In genomic region chr15:100661161-100661560, GRCh38 we compare ENCODE assay signal across 19 cellular contexts. TPM values are rescaled to one million over a fixed set of nuclear protein-coding genes. Genes with fewer than 3 reads are reported as not detected.
DNase-seq lines count a peak whose midpoint lies in the region; ATAC-seq and TF ChIP-seq lines count a peak whose summit lies in the region.
"Had no signal": no experiment of that assay in that cellular context is flagged by ENCODE, and none has a peak within 500 bp of the region (broad histone marks: within the 10 kb centered on the region; RNA-seq: fewer than 3 reads in every experiment).

No MANE protein-coding gene starts in this region.

- peaks cover 25% of the 10 kb centered on the region for H3K4me1 Mint-ChIP-seq in brain
- H3K4me1 Mint-ChIP-seq: CD14-positive monocyte; CD4-positive, alpha-beta memory T cell had no signal

- H2AFZ ChIP-seq in neuronal stem cell (ENCODE audit: low read length): no peak overlapping the region

- no peak overlapping the region for H3K4ac ChIP-seq in neuronal stem cell (ENCODE audit: low read length)

- H3K18ac ChIP-seq in neuronal stem cell (ENCODE audit: low read length): peak overlapping the region; percentile 46

- H3K27ac ChIP-seq in neuronal stem cell (replicated peaks; ENCODE audit: low read length): no peak overlapping the region
- H3K27ac ChIP-seq: 22Rv1, A549, BLaER1, HL-60 had no signal

- H2BK15ac ChIP-seq in neuronal stem cell (ENCODE audit: low read length): no peak overlapping the region

- no peak overlapping the region for H4K91ac ChIP-seq in neuronal stem cell (ENCODE audit: low read depth, low read length, poor library complexity)

- no peak overlapping the region for H3K14ac ChIP-seq in neuronal stem cell (ENCODE audit: low read length)

- no peak overlapping the region for H3K9ac ChIP-seq in neuronal stem cell (ENCODE audit: low read depth, low read length, poor library complexity)
- H3K9ac ChIP-seq: BLaER1 had no signal

- H3K9me3 ChIP-seq in MG63 (no peaks in the 10 kb centered on the region), neuronal stem cell (replicated peaks in 1 of 2; ENCODE audit: control insufficient read depth in 2 of 2, insufficient read depth in 1 of 2, low read depth in 1 of 2, low read length in 2 of 2) (no peaks in the 10 kb centered on the region)
- H3K9me3 ChIP-seq: A549, BLaER1 had no signal

- H4K8ac ChIP-seq in neuronal stem cell (ENCODE audit: low read depth, low read length): no peak overlapping the region

- TF ChIP-seq CTCF in brain (conservative IDR thresholded peaks at IDR 0.05) (no peak), omental fat pad (IDR thresholded peaks at IDR 0.05) (no peak)

- H3K36me3 ChIP-seq in MG63 (no peaks in the 10 kb centered on the region), neuronal stem cell (replicated peaks in 1 of 2; ENCODE audit: control insufficient read depth in 2 of 2, insufficient read depth in 2 of 2, low read length in 2 of 2) (no peaks in the 10 kb centered on the region)
- H3K36me3 ChIP-seq: BLaER1 had no signal

- H2BK120ac ChIP-seq in neuronal stem cell (ENCODE audit: low read depth, low read length): no peak overlapping the region

- H2AK5ac ChIP-seq in neuronal stem cell (ENCODE audit: low read depth, low read length): peak overlapping the region; percentile 63

- peaks cover 0 to 6% (median 0%) of the 10 kb centered on the region in 5 experiments for H3K9me3 Mint-ChIP-seq in brain
- H3K9me3 Mint-ChIP-seq: CD14-positive monocyte; CD4-positive, alpha-beta memory T cell; H9 had no signal

- no peak overlapping the region for H2BK5ac ChIP-seq in neuronal stem cell (ENCODE audit: low read length)

- no peak overlapping the region for H3K4me2 ChIP-seq in neuronal stem cell (ENCODE audit: insufficient read depth, low read length, poor library complexity, severe bottlenecking)
- H3K4me2 ChIP-seq: A549, BLaER1 had no signal

- H3K27me3 Mint-ChIP-seq in brain: peaks cover 34% of the 10 kb centered on the region

- no CpG with 5 or more reads among the region's 9 CpGs for WGBS in neuronal stem cell (ENCODE audit: extremely low coverage in 2 of 2, insufficient read length in 2 of 2, insufficient replicate concordance in 1 of 2), 2 donors

- no peak for ATAC-seq in HG03196 (IDR thresholded peaks at IDR 0.05; ENCODE audit: unreplicated experiment)
- no peak for ATAC-seq in omental fat pad (ENCODE audit: low FRiP score)
- ATAC-seq: A549, GM12878 had no signal

- no peak overlapping the region for H2BK12ac ChIP-seq in neuronal stem cell (ENCODE audit: low read length)

- no peaks in the 10 kb centered on the region for H3K79me1 ChIP-seq in neuronal stem cell (ENCODE audit: low read depth, low read length)

- peak overlapping the region in 3 of 5 experiments; percentile 14 to 58 (median 51) for H3K27ac Mint-ChIP-seq in brain
- H3K27ac Mint-ChIP-seq: CD14-positive monocyte; CD4-positive, alpha-beta memory T cell had no signal

- peak overlapping the region in 1 of 5 experiments; percentile 56 for H3K4me3 Mint-ChIP-seq in brain
- H3K4me3 Mint-ChIP-seq: CD14-positive monocyte; CD4-positive, alpha-beta memory T cell; H9 had no signal

- no peak overlapping the region for H3K4me3 ChIP-seq in MG63
- H3K4me3 ChIP-seq in neuronal stem cell (ENCODE audit: low read length in 2 of 2): no peak overlapping the region
- H3K4me3 ChIP-seq: A549, BLaER1, GM12878 had no signal

- no peak overlapping the region for H3K23ac ChIP-seq in neuronal stem cell (ENCODE audit: low read depth, low read length, poor library complexity)

- DNase-seq in NCI-H2081 (lab: John Stamatoyannopoulos, UW) (peak; percentile 3 to 52), NCI-H2081 treated with DMSO at 0.1 percent for 48 hours (lab: John Stamatoyannopoulos, UW) (no peak), MG63 (peak; percentile 62), neuronal stem cell (ENCODE audit: low spot score) (no peak), NCI-H2171 (lab: John Stamatoyannopoulos, UW) (no peak), omental fat pad (ENCODE audit: low spot score) (no peak)
- DNase-seq: AML-193; Calu3; CD4-positive, alpha-beta memory T cell; DMS79 treated with DMSO at 0.1 percent for 48 hours; H9 had no signal

- H3K36me3 Mint-ChIP-seq in brain: no peaks in the 10 kb centered on the region
- H3K36me3 Mint-ChIP-seq: CD14-positive monocyte; CD4-positive, alpha-beta memory T cell had no signal

- H3K27me3 ChIP-seq in MG63: no peaks in the 10 kb centered on the region
- H3K27me3 ChIP-seq in neuronal stem cell (ENCODE audit: control insufficient read depth in 3 of 3, insufficient read depth in 3 of 3, low read depth in 1 of 3, low read length in 3 of 3): no peaks in the 10 kb centered on the region
- H3K27me3 ChIP-seq: BLaER1 had no signal

- H3K4me1 ChIP-seq in neuronal stem cell (ENCODE audit: control insufficient read depth in 2 of 2, insufficient read depth in 1 of 2, low read depth in 1 of 2, low read length in 2 of 2): peaks cover 0 to 10% of the 10 kb centered on the region in 2 donors
- H3K4me1 ChIP-seq: A549 had no signal

RNA-seq across cellular contexts. Expression of gene ASB7, which starts 58.8 kb away (rescaled TPM):
- total RNA-seq in MG63 (2014; rRNA removed; shearing (Covaris generic); ENCODE audit: low replicate concordance): 8.4 and 12.8 TPM in 2 replicates
- polyA plus RNA-seq in brain (ENCODE audit: insufficient read depth, low read depth, low replicate concordance): 3.8 TPM
- 8.3 TPM for polyA plus RNA-seq in neuronal stem cell (2013, experiment 1 of 2)
- 8.2 TPM for polyA plus RNA-seq in neuronal stem cell (2013, experiment 2 of 2)
- 10 to 100 TPM in 3 of 4 donors, 1 to 10 TPM in 1; 9.8 to 13.6 (median 11.1) TPM for total RNA-seq in omental fat pad

RNA-seq across cellular contexts. Expression of gene LINS1, which starts 59.2 kb away (rescaled TPM):
- total RNA-seq in MG63 (2014; rRNA removed; shearing (Covaris generic); ENCODE audit: low replicate concordance): 8.0 and 24.3 TPM in 2 replicates
- 4.6 TPM for polyA plus RNA-seq in brain (ENCODE audit: insufficient read depth, low read depth, low replicate concordance)
- 7.6 TPM for polyA plus RNA-seq in neuronal stem cell (2013, experiment 1 of 2)
- polyA plus RNA-seq in neuronal stem cell (2013, experiment 2 of 2): 7.4 TPM
- 10 to 100 TPM; 16.3 to 32.2 (median 22.8) TPM for total RNA-seq in omental fat pad

Comparison
In these comparisons a context has a peak if more than half of its experiments do, and no peak if none do; other contexts are left out.
1. DNase-seq: peak in NCI-H2081 (2 of 2) and MG63 (single experiment); none in NCI-H2081 treated with DMSO at 0.1 percent for 48 hours (single experiment), neuronal stem cell (single experiment), NCI-H2171 (single experiment) and omental fat pad (single experiment).